Comparison of ENCODE assay signal across 18 cellular contexts in genomic region chr12:66314278-66314677, GRCh38.
"Had no signal": no experiment of that assay in that cellular context is flagged by ENCODE, and none has a peak within 500 bp of the region (broad histone marks: within the 10 kb centered on the region; RNA-seq: fewer than 3 reads in every experiment).

No MANE protein-coding gene starts in this region.

- DNase-seq: activated B cell treated with CpG ODN at 0.5 μM for 24 hours; activated CD4-positive, alpha-beta T cell treated with anti-CD3 and anti-CD28 coated beads, Interleukin-2, amount 10 ng/mL, durations not matched to agents 7 days and 5 days; activated naive CD4-positive, alpha-beta T cell treated with anti-CD3 and anti-CD28 coated beads, Interleukin-2, amount 50 U/mL, for 16 hours; dermis blood vessel endothelial cell; foreskin fibroblast; immature natural killer cell; left colon; naive B cell; occipital lobe; right lobe of liver; SIG-M5; stimulated activated naive CD4-positive, alpha-beta T cell; SW 1271 had no signal

- ATAC-seq: esophagus mucosa, left colon, right lobe of liver had no signal

- H3K4me3 Mint-ChIP-seq: activated B cell treated with CpG ODN at 0.5 μM for 24 hours; activated CD4-positive, alpha-beta T cell treated with anti-CD3 and anti-CD28 coated beads, Interleukin-2, amount 10 ng/mL, durations not matched to agents 7 days and 5 days; naive B cell; type B pancreatic cell had no signal

- H3K4me1 ChIP-seq: prostate gland, right lobe of liver, suprapubic skin had no signal

- H3K9me3 ChIP-seq: prostate gland, right lobe of liver, suprapubic skin had no signal

- H3K27ac ChIP-seq: prostate gland, right lobe of liver, suprapubic skin had no signal

- H3K27me3 ChIP-seq: right lobe of liver, suprapubic skin had no signal

- H3K27ac Mint-ChIP-seq: activated B cell treated with CpG ODN at 0.5 μM for 24 hours; activated CD4-positive, alpha-beta T cell treated with anti-CD3 and anti-CD28 coated beads, Interleukin-2, amount 10 ng/mL, durations not matched to agents 7 days and 5 days; naive B cell; type B pancreatic cell had no signal

- H3K9me3 Mint-ChIP-seq: activated B cell treated with CpG ODN at 0.5 μM for 24 hours, immature natural killer cell, naive B cell, type B pancreatic cell had no signal

- H3K4me3 ChIP-seq: lung, prostate gland, right lobe of liver, suprapubic skin had no signal

- H3K27me3 Mint-ChIP-seq: activated B cell treated with CpG ODN at 0.5 μM for 24 hours; activated CD4-positive, alpha-beta T cell treated with anti-CD3 and anti-CD28 coated beads, Interleukin-2, amount 10 ng/mL, durations not matched to agents 7 days and 5 days; naive B cell; type B pancreatic cell had no signal

- H3K36me3 ChIP-seq: prostate gland had no signal
